9 cellular contexts compared by ENCODE assay signal in the genomic region with DNA sequence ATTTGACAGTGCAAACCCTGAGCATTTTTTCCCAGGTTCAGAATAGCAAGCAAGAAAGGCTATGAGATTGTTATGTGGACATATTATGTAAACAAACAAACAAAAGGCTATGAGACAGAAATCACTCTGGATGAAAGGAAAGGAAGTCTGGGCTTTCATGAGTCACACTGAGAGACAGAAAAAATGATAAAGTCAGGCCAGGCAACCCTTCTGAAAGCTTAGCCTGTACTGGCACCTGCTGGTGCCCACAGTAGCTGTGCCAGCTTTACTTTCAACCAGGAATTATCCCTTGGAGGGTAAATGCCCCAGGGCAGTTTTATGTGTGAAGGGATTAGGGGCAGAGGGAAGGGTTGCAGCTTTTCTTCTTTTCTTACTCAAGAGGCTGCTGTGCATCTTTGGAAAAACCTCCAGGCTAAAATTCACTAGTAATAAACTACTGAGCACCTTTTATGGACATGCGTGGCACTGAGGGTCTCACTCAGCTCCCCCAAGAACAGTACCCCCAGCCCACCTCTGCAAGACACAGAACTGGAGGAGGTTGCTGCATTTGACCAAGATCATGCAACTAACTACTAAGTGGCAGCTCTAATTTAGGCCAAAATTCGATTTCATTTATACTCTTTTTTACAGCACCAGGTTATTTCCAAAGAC. TPM values are rescaled to one million over a fixed set of nuclear protein-coding genes. Genes with fewer than 3 reads are reported as not detected.
DNase-seq lines count a peak whose midpoint lies in the region; ATAC-seq and TF ChIP-seq lines count a peak whose summit lies in the region.
"Had no signal": no experiment of that assay in that cellular context is flagged by ENCODE, and none has a peak within 500 bp of the region (broad histone marks: within the 10 kb centered on the region; RNA-seq: fewer than 3 reads in every experiment).

No MANE protein-coding gene starts in this region.

- no peaks in the 10 kb centered on the region for H3K79me2 ChIP-seq in GM23248 (ENCODE audit: insufficient read depth)

- no peak for TF ChIP-seq POLR2A in prostate gland (IDR thresholded peaks at IDR 0.05)

- TF ChIP-seq CTCF in endodermal cell (conservative IDR thresholded peaks at IDR 0.05) (peak; percentile 50), prostate gland (IDR thresholded peaks at IDR 0.05) (peak in 2 of 4 experiments; percentile 22 to 66)

- in situ Hi-C loops in GM23248 (cut with MboI) = no loop called here

- ATAC-seq in GM21381 (IDR thresholded peaks at IDR 0.05; ENCODE audit: unreplicated experiment) = no peak
- no peak for ATAC-seq in HG02623 (IDR thresholded peaks at IDR 0.05; ENCODE audit: unreplicated experiment)
- no peak for ATAC-seq in GM19467 (IDR thresholded peaks at IDR 0.05; ENCODE audit: unreplicated experiment)

- no peaks in the 10 kb centered on the region for H3K4me1 ChIP-seq in GM23248 (ENCODE audit: insufficient read depth)
- H3K4me1 ChIP-seq in endodermal cell (ENCODE audit: control insufficient read depth, insufficient read depth, low read length) = no peaks in the 10 kb centered on the region
- no peaks in the 10 kb centered on the region for H3K4me1 ChIP-seq in prostate gland (replicated peaks)

- H3K9me3 ChIP-seq in GM23248 (ENCODE audit: low read depth) (no peaks in the 10 kb centered on the region), endodermal cell (ENCODE audit: control insufficient read depth, low read length) (no peaks in the 10 kb centered on the region), prostate gland (no peaks in the 10 kb centered on the region)

- H3K4me3 ChIP-seq in GM23248 (no peak overlapping the region), endodermal cell (ENCODE audit: low read length) (no peak overlapping the region), prostate gland (no peak overlapping the region)

- no peaks in the 10 kb centered on the region for H3K9me2 ChIP-seq in GM23248 (ENCODE audit: insufficient read depth)

- H3K9ac ChIP-seq in GM23248 = no peak overlapping the region
- no peak overlapping the region for H3K9ac ChIP-seq in endodermal cell (ENCODE audit: extremely low read depth, low read length, poor library complexity, severe bottlenecking)

- H3K27me3 ChIP-seq in GM23248 (replicated peaks; ENCODE audit: insufficient read depth) (peaks cover 20% of the 10 kb centered on the region), endodermal cell (ENCODE audit: control insufficient read depth, insufficient read depth, low read length, poor library complexity, severe bottlenecking) (no peaks in the 10 kb centered on the region), prostate gland (replicated peaks; ENCODE audit: insufficient read depth) (no peaks in the 10 kb centered on the region)

- H3K4me3 Mint-ChIP-seq in endodermal cell = no peak overlapping the region

- WGBS in GM23248 (ENCODE audit: low coverage in 1 of 2, low lambda C conversion rate in 2 of 2, missing lambda C conversion rate in 2 of 2), 2 experiments = 90% methylated on average over 2 of the region's 2 CpGs
- WGBS in endodermal cell (ENCODE audit: insufficient coverage in 1 of 2, insufficient read length in 1 of 2), 2 experiments = 76 to 79% methylated on average over 2 of the region's 2 CpGs
- WGBS in prostate gland = 88% methylated on average over 2 of the region's 2 CpGs

- no peaks in the 10 kb centered on the region for H3K9me3 Mint-ChIP-seq in endodermal cell

- intact Hi-C loops in prostate gland (cut with DNase I) = no loop called here

- H3K27ac Mint-ChIP-seq in endodermal cell = no peak overlapping the region

- H3K36me3 ChIP-seq in GM23248 (ENCODE audit: low read depth) (no peaks in the 10 kb centered on the region), endodermal cell (ENCODE audit: control insufficient read depth, insufficient read depth, low read length) (no peaks in the 10 kb centered on the region), prostate gland (no peaks in the 10 kb centered on the region)

- peak; percentile 77 for DNase-seq in GM23248
- peak; percentile 57 for DNase-seq in NCI-H2196 (lab: John Stamatoyannopoulos, UW; ENCODE audit: unreplicated experiment)
- peak; percentile 51 for DNase-seq in endodermal cell
- peak; percentile 30 for DNase-seq in non-pigmented ciliary epithelial cell (ENCODE audit: low read depth)
- DNase-seq in prostate gland (ENCODE audit: low spot score) = no peak
- DNase-seq: naive B cell had no signal

- H3K36me3 Mint-ChIP-seq in endodermal cell (ENCODE audit: low read depth) = no peaks in the 10 kb centered on the region

- H3F3A ChIP-seq in GM23248 (ENCODE audit: insufficient read depth) = no peaks in the 10 kb centered on the region

- H3K27ac ChIP-seq in GM23248 (no peak overlapping the region), endodermal cell (ENCODE audit: low read depth, low read length) (no peak overlapping the region), prostate gland (no peak overlapping the region)

- H3K27me3 Mint-ChIP-seq in endodermal cell (ENCODE audit: insufficient read depth) = no peaks in the 10 kb centered on the region

- H3K4me2 ChIP-seq in GM23248 (ENCODE audit: unreplicated experiment) = peak overlapping the region; percentile 40

- H3K4me1 Mint-ChIP-seq in endodermal cell = peaks cover 5% of the 10 kb centered on the region

- no peak overlapping the region for H2AFZ ChIP-seq in GM23248

- H4K20me1 ChIP-seq in GM23248 (ENCODE audit: insufficient read depth) = no peaks in the 10 kb centered on the region

RNA-seq across cellular contexts. Expression of a gene that starts 41.7 kb away (rescaled TPM):
- not detected in 2 replicates for total RNA-seq in GM23248 (2014; rRNA removed; shearing (Covaris generic))
- polyA plus RNA-seq in GM23248 (2016; fragmentation: Nextera tagmentation; extraction: Ambion mirVana) = not detected in 2 replicates
- not detected for total RNA-seq in endodermal cell
- not detected for polyA plus RNA-seq in endodermal cell (2013, experiment 1 of 2)
- polyA plus RNA-seq in endodermal cell (2013, experiment 2 of 2) = not detected
- 10 to 100 TPM in 1 of 2 donors, not detected in 1; 11.1 TPM for total RNA-seq in prostate gland

RNA-seq across cellular contexts. Expression of a gene that starts 48.0 kb away (rescaled TPM):
- total RNA-seq in GM23248 (2014; rRNA removed; shearing (Covaris generic)) = not detected in 2 replicates
- not detected in 2 replicates for polyA plus RNA-seq in GM23248 (2016; fragmentation: Nextera tagmentation; extraction: Ambion mirVana)
- not detected for total RNA-seq in endodermal cell
- not detected for polyA plus RNA-seq in endodermal cell (2013, experiment 1 of 2)
- not detected for polyA plus RNA-seq in endodermal cell (2013, experiment 2 of 2)
- total RNA-seq in prostate gland = 10 to 100 TPM in 1 of 2 donors, not detected in 1; 10.1 TPM
